8 cellular contexts compared by ENCODE assay signal in genomic region chr6:6008648-6009421, GRCh38. TPM values are rescaled to one million over a fixed set of nuclear protein-coding genes. Genes with fewer than 3 reads are reported as not detected.
DNase-seq lines count a peak whose midpoint lies in the region; ATAC-seq, FAIRE-seq and TF ChIP-seq lines count a peak whose summit lies in the region.

No MANE protein-coding gene starts in this region.

- CTCF ChIA-PET in MCF 10A (lab: Yijun Ruan, JAX): no interaction called here

- peak; percentile 11; the same call in 1 of the 2 replicates for TF ChIP-seq POLR2A in Raji (IDR thresholded peaks at IDR 0.05; ENCODE audit: insufficient read depth, low read depth, low read length)

- no peak for FAIRE-seq in kidney (lab: Jason Lieb, UNC)

- POLR2A ChIA-PET in MCF 10A (lab: Yijun Ruan, JAX): interaction anchor here (0.6 kb wide), 1 partner anchor 180 kb away, joined by 3 read pairs; no protein-coding TSS in a partner anchor

- no peak overlapping the region for H3K27ac ChIP-seq in kidney (ENCODE audit: low read depth in 2 of 2, low read length in 2 of 2)

- intact Hi-C loops in MCF 10A (cut with micrococcal nuclease) (no loop called here), kidney (cut with DNase I) (no loop called here)

- H3K4me1 ChIP-seq in kidney (ENCODE audit: control insufficient read depth in 1 of 2, insufficient read depth in 1 of 2, low read depth in 1 of 2, low read length in 2 of 2): peaks cover 2 to 6% of the 10 kb centered on the region in 2 donors

- H3K27me3 Mint-ChIP-seq in MCF 10A (ENCODE audit: insufficient read depth, unreplicated experiment): peaks cover 90% of the 10 kb centered on the region

- no peaks in the 10 kb centered on the region for H3K9me3 ChIP-seq in kidney (ENCODE audit: control insufficient read depth in 1 of 2, low read length in 2 of 2)

- peak; percentile 70 for ATAC-seq in GM21717 (IDR thresholded peaks at IDR 0.05; ENCODE audit: unreplicated experiment)

- peak overlapping the region; percentile 42 to 49 for H3K4me3 ChIP-seq in kidney (ENCODE audit: low read length in 2 of 2)

- H3K36me3 Mint-ChIP-seq in MCF 10A (ENCODE audit: insufficient read depth, unreplicated experiment): no peaks in the 10 kb centered on the region

- in situ Hi-C loops in KBM-7 (cut with MboI; ENCODE audit: low pct_unique_long_range_greater_than_20kb, low sequenced_read_pairs): no loop called here

- no peaks in the 10 kb centered on the region for H3K4me1 Mint-ChIP-seq in MCF 10A (ENCODE audit: insufficient read depth, unreplicated experiment)

- peak overlapping the region; percentile 57 for H3K4me3 Mint-ChIP-seq in MCF 10A (ENCODE audit: unreplicated experiment)

- H3K9me3 Mint-ChIP-seq in MCF 10A (ENCODE audit: unreplicated experiment): peaks cover 10% of the 10 kb centered on the region

- peak; percentile 91 for DNase-seq in ELF-1 (ENCODE audit: low read depth, low spot score)
- peak; percentile 92 for DNase-seq in KBM-7
- peak; percentile 26 for DNase-seq in MCF 10A (ENCODE audit: unreplicated experiment)
- peak; percentile 91 for DNase-seq in kidney
- DNase-seq in stimulated activated CD4-positive, alpha-beta T cell treated with anti-CD3 and anti-CD28 coated beads, Interleukin-1b, Interleukin-23, amount 100 ng/mL, for 48 hours: peak; percentile 73
- no peak for DNase-seq in NCI-H2107 (lab: John Stamatoyannopoulos, UW)

- no peak for TF ChIP-seq CTCF in MCF 10A (IDR thresholded peaks at IDR 0.05; ENCODE audit: unreplicated experiment)
- no peak for TF ChIP-seq CTCF in kidney (IDR thresholded peaks at IDR 0.05; ENCODE audit: borderline replicate concordance, extremely low read depth, insufficient read depth)

- no peak overlapping the region for H3K27ac Mint-ChIP-seq in MCF 10A (ENCODE audit: low read depth, unreplicated experiment)

- BruUV-seq in MCF 10A (replicated peaks; lab: Mats Ljungman, UMichigan): no TSS peak

- H3K9ac ChIP-seq in kidney (ENCODE audit: low read length in 2 of 2): no peak overlapping the region

- H3K36me3 ChIP-seq in kidney (ENCODE audit: control insufficient read depth in 1 of 2, insufficient read depth in 2 of 2, low read length in 2 of 2): no peaks in the 10 kb centered on the region

RNA-seq across cellular contexts. Expression of gene NRN1, which starts 2.1 kb away (rescaled TPM):
- not detected in 2 replicates for total RNA-seq in MCF 10A (2022)
- 8.5 TPM for total RNA-seq in kidney
- polyA plus RNA-seq in kidney (ENCODE audit: insufficient read depth, low read depth, low replicate concordance): 6.4 TPM
